Comparison of ENCODE assay signal across 17 cellular contexts in the genomic region with DNA sequence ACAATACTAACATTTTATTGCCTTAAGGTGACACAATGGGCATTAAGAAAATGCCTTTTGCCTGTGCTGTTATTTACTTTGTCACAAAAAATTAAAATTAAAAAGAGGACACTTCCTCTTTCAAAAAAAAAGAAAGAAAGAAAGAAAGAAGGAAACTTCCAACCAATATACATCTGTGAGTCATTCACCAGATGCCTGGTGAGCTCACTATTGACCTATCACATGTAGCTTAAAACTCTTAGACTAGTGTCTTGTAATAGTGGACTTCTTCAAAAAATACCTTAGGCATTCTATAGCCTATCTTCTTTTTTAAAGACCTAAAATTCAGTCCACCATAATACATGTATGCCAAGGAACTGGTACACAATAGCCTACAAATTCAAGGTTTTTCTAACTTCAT. TPM values are rescaled to one million over a fixed set of nuclear protein-coding genes. Genes with fewer than 3 reads are reported as not detected.
"Had no signal": no experiment of that assay in that cellular context is flagged by ENCODE, and none has a peak within 500 bp of the region (broad histone marks: within the 10 kb centered on the region; RNA-seq: fewer than 3 reads in every experiment).

No MANE protein-coding gene starts in this region.

- H3K27me3 Mint-ChIP-seq: activated CD8-positive, alpha-beta T cell treated with anti-CD3 and anti-CD28 coated beads for 36 hours; activated naive CD8-positive, alpha-beta T cell treated with anti-CD3 and anti-CD28 coated beads for 36 hours had no signal

- H3K36me3 Mint-ChIP-seq: activated naive CD8-positive, alpha-beta T cell treated with anti-CD3 and anti-CD28 coated beads for 36 hours; naive B cell; stimulated activated effector memory CD8-positive, alpha-beta T cell treated with anti-CD3 and anti-CD28 coated beads, Interleukin-12 subunit alpha, Interleukin-12 subunit beta, amount 100 ng/mL, for 72 hours had no signal

- H3K4me1 Mint-ChIP-seq: activated naive CD8-positive, alpha-beta T cell treated with anti-CD3 and anti-CD28 coated beads for 36 hours; naive B cell; stimulated activated effector memory CD8-positive, alpha-beta T cell treated with anti-CD3 and anti-CD28 coated beads, Interleukin-12 subunit alpha, Interleukin-12 subunit beta, amount 100 ng/mL, for 72 hours had no signal

- DNase-seq: activated CD4-positive, alpha-beta T cell treated with anti-CD3 and anti-CD28 coated beads for 4 hours; activated CD8-positive, alpha-beta memory T cell treated with anti-CD3 and anti-CD28 coated beads, Interleukin-2, amount 50 U/mL, for 4 hours; activated CD8-positive, alpha-beta T cell treated with anti-CD3 and anti-CD28 coated beads for 36 hours; activated gamma-delta T cell treated with Interleukin-2 at 50 U/mL for 16 hours; activated naive CD8-positive, alpha-beta T cell treated with anti-CD3 and anti-CD28 coated beads for 36 hours; activated T-cell treated with anti-CD3 and anti-CD28 coated beads, Interleukin-2, amount 50 U/mL, for 72 hours; anterior cingulate cortex; colonic mucosa; effector CD4-positive, alpha-beta T cell; hypothalamus; left cardiac atrium; lower lobe of right lung; naive B cell; small intestine; T-helper 1 cell; WERI-Rb-1 had no signal

- H3K9me3 Mint-ChIP-seq: activated CD8-positive, alpha-beta T cell treated with anti-CD3 and anti-CD28 coated beads for 36 hours; activated naive CD8-positive, alpha-beta T cell treated with anti-CD3 and anti-CD28 coated beads for 36 hours; activated T-cell treated with anti-CD3 and anti-CD28 coated beads, Interleukin-2, amount 50 U/mL, for 72 hours; naive B cell; stimulated activated effector memory CD8-positive, alpha-beta T cell treated with anti-CD3 and anti-CD28 coated beads, Interleukin-12 subunit alpha, Interleukin-12 subunit beta, amount 100 ng/mL, for 72 hours had no signal

- H3K4me3 Mint-ChIP-seq: activated CD8-positive, alpha-beta T cell treated with anti-CD3 and anti-CD28 coated beads for 36 hours; activated naive CD8-positive, alpha-beta T cell treated with anti-CD3 and anti-CD28 coated beads for 36 hours; activated T-cell treated with anti-CD3 and anti-CD28 coated beads, Interleukin-2, amount 50 U/mL, for 72 hours; naive B cell; stimulated activated effector memory CD8-positive, alpha-beta T cell treated with anti-CD3 and anti-CD28 coated beads, Interleukin-12 subunit alpha, Interleukin-12 subunit beta, amount 100 ng/mL, for 72 hours had no signal

- H3K27ac Mint-ChIP-seq: activated CD8-positive, alpha-beta T cell treated with anti-CD3 and anti-CD28 coated beads for 36 hours; activated naive CD8-positive, alpha-beta T cell treated with anti-CD3 and anti-CD28 coated beads for 36 hours; activated T-cell treated with anti-CD3 and anti-CD28 coated beads, Interleukin-2, amount 50 U/mL, for 72 hours; naive B cell; stimulated activated effector memory CD8-positive, alpha-beta T cell treated with anti-CD3 and anti-CD28 coated beads, Interleukin-12 subunit alpha, Interleukin-12 subunit beta, amount 100 ng/mL, for 72 hours had no signal

RNA-seq across cellular contexts. Expression of gene SOX5, which starts 4.9 kb away (rescaled TPM):
- total RNA-seq: activated CD8-positive, alpha-beta T cell treated with anti-CD3 and anti-CD28 coated beads for 36 hours; activated naive CD8-positive, alpha-beta T cell treated with anti-CD3 and anti-CD28 coated beads for 36 hours had no signal
